ENCODE assay signal across 9 cellular contexts in the genomic region with DNA sequence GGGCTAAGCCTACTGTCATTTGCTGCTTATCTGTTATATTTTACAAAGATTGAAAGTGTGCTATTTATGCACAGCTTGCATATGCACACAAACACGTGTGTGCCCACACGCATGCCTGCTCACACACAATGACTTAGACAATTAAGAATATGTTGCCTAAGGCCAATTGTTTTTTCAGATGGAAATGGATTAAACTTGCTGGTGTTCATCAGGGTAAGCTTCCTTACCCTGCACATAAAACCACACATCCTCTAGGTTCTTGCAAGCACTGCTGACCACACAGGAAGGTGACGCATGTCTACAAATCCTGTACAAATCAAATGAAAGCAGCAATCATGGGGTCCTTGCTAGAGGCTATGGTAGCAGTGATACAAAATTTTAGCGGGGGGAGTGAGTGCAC. TPM values are rescaled to one million over a fixed set of nuclear protein-coding genes. Genes with fewer than 3 reads are reported as not detected.
DNase-seq lines count a peak whose midpoint lies in the region; ATAC-seq and TF ChIP-seq lines count a peak whose summit lies in the region.
"Had no signal": no experiment of that assay in that cellular context is flagged by ENCODE, and none has a peak within 500 bp of the region (broad histone marks: within the 10 kb centered on the region; RNA-seq: fewer than 3 reads in every experiment).

No MANE protein-coding gene starts in this region.

- H3K27me3 ChIP-seq in lower lobe of right lung (ENCODE audit: low read depth) = no peaks in the 10 kb centered on the region

- DNase-seq in CD1c-positive myeloid dendritic cell (ENCODE audit: extremely low spot score) (peak; percentile 25), NCI-H69 (lab: John Stamatoyannopoulos, UW) (peak; percentile 59), lower lobe of right lung (no peak), NCI-H128 (lab: John Stamatoyannopoulos, UW; ENCODE audit: unreplicated experiment) (no peak), D341Med (ENCODE audit: low spot score) (no peak)
- peak; percentile 62 to 71 for DNase-seq in activated T-cell treated with anti-CD3 and anti-CD28 coated beads, Interleukin-2, amount 50 U/mL, for 72 hours

- intact Hi-C loops in lower lobe of right lung (cut with DNase I) = no loop called here

- H3K4me3 Mint-ChIP-seq in activated T-cell treated with anti-CD3 and anti-CD28 coated beads, Interleukin-2, amount 50 U/mL, for 72 hours = peak overlapping the region; percentile 64 to 81

- H3K27ac Mint-ChIP-seq in activated T-cell treated with anti-CD3 and anti-CD28 coated beads, Interleukin-2, amount 50 U/mL, for 72 hours = peak overlapping the region; percentile 66

- peak; percentile 67 to 74 for ATAC-seq in activated T-cell treated with anti-CD3 and anti-CD28 coated beads, Interleukin-2, amount 50 U/mL, for 72 hours (replicated peaks in 1 of 2)
- ATAC-seq in lower lobe of right lung (peak; percentile 66 to 71), GM21367 (IDR thresholded peaks at IDR 0.05; ENCODE audit: unreplicated experiment) (no peak), HG02623 (IDR thresholded peaks at IDR 0.05; ENCODE audit: unreplicated experiment) (no peak)

- no peak overlapping the region for H3K4me3 ChIP-seq in lower lobe of right lung
- H3K4me3 ChIP-seq: SK-N-MC had no signal

- H3K27me3 Mint-ChIP-seq in activated T-cell treated with anti-CD3 and anti-CD28 coated beads, Interleukin-2, amount 50 U/mL, for 72 hours (ENCODE audit: low read depth) = no peaks in the 10 kb centered on the region

- peaks cover 18 to 29% of the 10 kb centered on the region in 2 donors for H3K36me3 Mint-ChIP-seq in activated T-cell treated with anti-CD3 and anti-CD28 coated beads, Interleukin-2, amount 50 U/mL, for 72 hours (ENCODE audit: insufficient read depth in 2 of 2)

- H3K9me3 Mint-ChIP-seq in activated T-cell treated with anti-CD3 and anti-CD28 coated beads, Interleukin-2, amount 50 U/mL, for 72 hours = no peaks in the 10 kb centered on the region

- H3K4me1 ChIP-seq in lower lobe of right lung = no peaks in the 10 kb centered on the region

- H3K4me1 Mint-ChIP-seq in activated T-cell treated with anti-CD3 and anti-CD28 coated beads, Interleukin-2, amount 50 U/mL, for 72 hours (ENCODE audit: low read depth) = peaks cover 86% of the 10 kb centered on the region

- no peak for TF ChIP-seq CTCF in lower lobe of right lung (IDR thresholded peaks at IDR 0.05)

- no peak overlapping the region for H3K27ac ChIP-seq in lower lobe of right lung
- H3K27ac ChIP-seq: SK-N-MC had no signal

- H3K9me3 ChIP-seq in lower lobe of right lung = no peaks in the 10 kb centered on the region

- H3K36me3 ChIP-seq in lower lobe of right lung = no peaks in the 10 kb centered on the region

RNA-seq across cellular contexts. Expression of a gene that starts 58.4 kb away (rescaled TPM):
- not detected for total RNA-seq in activated T-cell treated with anti-CD3 and anti-CD28 coated beads, Interleukin-2, amount 50 U/mL, for 72 hours
- not detected for total RNA-seq in lower lobe of right lung

Comparison
In these comparisons a context has a peak if more than half of its experiments do, and no peak if none do; other contexts are left out.
1. DNase-seq: peak in CD1c-positive myeloid dendritic cell (single experiment), NCI-H69 (single experiment) and activated T-cell treated with anti-CD3 and anti-CD28 coated beads, Interleukin-2, amount 50 U/mL, for 72 hours (2 of 2); none in lower lobe of right lung (single experiment), NCI-H128 (single experiment) and D341Med (single experiment).
2. ATAC-seq: peak in activated T-cell treated with anti-CD3 and anti-CD28 coated beads, Interleukin-2, amount 50 U/mL, for 72 hours (2 of 2) and lower lobe of right lung (2 of 2); none in GM21367 (single experiment) and HG02623 (single experiment).